11 cellular contexts compared by ENCODE assay signal in genomic region chr1:233707153-233707905, GRCh38.
DNase-seq lines count a peak whose midpoint lies in the region; ATAC-seq and TF ChIP-seq lines count a peak whose summit lies in the region.
"Had no signal": no experiment of that assay in that cellular context is flagged by ENCODE, and none has a peak within 500 bp of the region (broad histone marks: within the 10 kb centered on the region; RNA-seq: fewer than 3 reads in every experiment).

No MANE protein-coding gene starts in this region.

- peaks cover 0 to 15% (median 2%) of the 10 kb centered on the region in 3 donors for H3K4me1 ChIP-seq in gastroesophageal sphincter
- H3K4me1 ChIP-seq in smooth muscle cell (ENCODE audit: low read depth): peaks cover 8% of the 10 kb centered on the region
- H3K4me1 ChIP-seq in ascending aorta: peaks cover 5 to 8% of the 10 kb centered on the region in 2 donors

- H3F3A ChIP-seq in smooth muscle cell (ENCODE audit: low read depth): peaks cover 18% of the 10 kb centered on the region

- TF ChIP-seq CTCF in gastroesophageal sphincter (IDR thresholded peaks at IDR 0.05) (no peak), smooth muscle cell (IDR thresholded peaks at IDR 0.05; ENCODE audit: borderline replicate concordance, insufficient read depth, poor library complexity, severe bottlenecking) (no peak), ascending aorta (IDR thresholded peaks at IDR 0.05) (no peak)

- peak overlapping the region; percentile 44 for H2AFZ ChIP-seq in smooth muscle cell (ENCODE audit: low read depth)

- no peaks in the 10 kb centered on the region for H3K9me3 ChIP-seq in gastroesophageal sphincter
- H3K9me3 ChIP-seq in smooth muscle cell (replicated peaks; ENCODE audit: low read depth): no peaks in the 10 kb centered on the region
- no peaks in the 10 kb centered on the region for H3K9me3 ChIP-seq in ascending aorta

- intact Hi-C loops in ascending aorta (cut with DNase I): loop anchor here (5.0 to 10.0 kb wide), 2 partner anchors 40 to 93 kb away; partner anchors contain the start of gene KCNK1

- no peaks in the 10 kb centered on the region for H3K79me2 ChIP-seq in smooth muscle cell (ENCODE audit: low read depth)

- TF ChIP-seq POLR2A in gastroesophageal sphincter (IDR thresholded peaks at IDR 0.05): no peak

- H3K4me2 ChIP-seq in smooth muscle cell: peak overlapping the region; percentile 2

- H3K4me3 ChIP-seq in gastroesophageal sphincter (no peak overlapping the region), smooth muscle cell (no peak overlapping the region), ascending aorta (no peak overlapping the region)

- H3K9ac ChIP-seq in smooth muscle cell (ENCODE audit: low read depth): peak overlapping the region; percentile 70

- H3K27me3 ChIP-seq in gastroesophageal sphincter (no peaks in the 10 kb centered on the region), smooth muscle cell (ENCODE audit: low read depth) (no peaks in the 10 kb centered on the region), ascending aorta (no peaks in the 10 kb centered on the region)

- 0 to 43% methylated on average over 2 of the region's 4 CpGs for WGBS in gastroesophageal sphincter (ENCODE audit: low coverage in 1 of 2), 2 donors
- WGBS in smooth muscle cell (ENCODE audit: low lambda C conversion rate): 30% methylated on average over 4 of the region's 4 CpGs

- H4K20me1 ChIP-seq in smooth muscle cell (ENCODE audit: low read depth): no peaks in the 10 kb centered on the region

- no peak for TF ChIP-seq EP300 in gastroesophageal sphincter (IDR thresholded peaks at IDR 0.05)

- H3K36me3 ChIP-seq in gastroesophageal sphincter (no peaks in the 10 kb centered on the region), smooth muscle cell (ENCODE audit: low read depth) (no peaks in the 10 kb centered on the region), ascending aorta (no peaks in the 10 kb centered on the region)

- H3K27ac ChIP-seq in gastroesophageal sphincter: peak overlapping the region in 2 of 4 donors; percentile 39 to 40
- H3K27ac ChIP-seq in smooth muscle cell (ENCODE audit: low read depth): peak overlapping the region; percentile 82
- H3K27ac ChIP-seq in ascending aorta: peak overlapping the region in 1 of 2 donors; percentile 34

- peak; percentile 50 for ATAC-seq in gastroesophageal sphincter
- no peak for ATAC-seq in HG03139 (IDR thresholded peaks at IDR 0.05; ENCODE audit: unreplicated experiment)

- DNase-seq in HT1080 (ENCODE audit: low read depth) (peak; percentile 81), SHP77 (lab: John Stamatoyannopoulos, UW) (peak; percentile 74 to 77), smooth muscle cell (lab: John Stamatoyannopoulos, UW; ENCODE audit: unreplicated experiment) (no peak), COR-L47 (lab: John Stamatoyannopoulos, UW) (no peak), ascending aorta (ENCODE audit: low spot score in 2 of 2) (no peak), HK-2 (ENCODE audit: unreplicated experiment) (no peak)
- DNase-seq: HFFc6; stimulated activated CD4-positive, alpha-beta T cell treated with anti-CD3 and anti-CD28 coated beads, Interleukin-1b, Interleukin-23, amount 100 ng/mL, for 48 hours; T-helper 2 cell had no signal

Comparison
In these comparisons a context has a peak if more than half of its experiments do, and no peak if none do; other contexts are left out.
1. DNase-seq: peak in HT1080 (single experiment) and SHP77 (2 of 2); none in smooth muscle cell (single experiment), COR-L47 (single experiment), ascending aorta (0 of 2) and HK-2 (single experiment).